Comparison of ENCODE assay signal across 11 cellular contexts in the genomic region with DNA sequence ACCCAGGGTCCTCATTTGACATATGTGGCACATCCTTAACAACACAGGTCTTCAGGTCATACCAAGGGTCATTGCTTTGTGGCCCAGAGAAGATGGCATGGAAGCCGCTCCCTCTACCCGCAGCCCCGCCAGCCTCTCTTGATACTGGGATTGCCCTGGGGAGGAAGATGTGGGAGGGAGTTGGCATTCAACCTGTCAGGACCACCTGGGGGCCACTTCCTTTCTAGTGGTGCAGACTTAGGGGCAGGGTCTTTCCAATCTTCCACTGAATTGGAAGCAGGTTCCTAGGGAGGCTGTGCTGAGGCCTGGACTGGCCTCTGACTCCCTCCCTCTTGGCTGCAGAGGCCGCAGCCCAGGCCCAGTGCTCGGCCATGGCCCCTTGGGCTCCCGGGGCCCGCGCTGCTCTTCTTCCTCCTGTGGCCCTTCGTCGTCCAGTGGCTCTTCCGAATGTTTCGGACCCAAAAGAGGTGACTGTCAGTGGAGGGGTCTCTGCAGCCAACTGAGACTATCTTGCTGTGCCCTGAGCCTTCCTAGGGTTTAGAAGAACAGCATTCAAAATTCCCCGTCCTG. TPM values are rescaled to one million over a fixed set of nuclear protein-coding genes. Genes with fewer than 3 reads are reported as not detected.
DNase-seq lines count a peak whose midpoint lies in the region; FAIRE-seq and TF ChIP-seq lines count a peak whose summit lies in the region.
"Had no signal": no experiment of that assay in that cellular context is flagged by ENCODE, and none has a peak within 500 bp of the region (broad histone marks: within the 10 kb centered on the region; RNA-seq: fewer than 3 reads in every experiment).

No MANE protein-coding gene starts in this region.

- peak overlapping the region in 1 of 2 donors; percentile 74 for H3K9ac ChIP-seq in colonic mucosa (ENCODE audit: low read depth in 2 of 2, low read length in 2 of 2)
- peak overlapping the region in 1 of 2 donors; percentile 77 for H3K9ac ChIP-seq in mucosa of rectum (ENCODE audit: low read depth in 1 of 2, low read length in 2 of 2)
- H3K9ac ChIP-seq: parathyroid adenoma had no signal

- no peaks in the 10 kb centered on the region for H3K36me3 ChIP-seq in colonic mucosa
- peaks cover 0 to under 1% of the 10 kb centered on the region in 2 donors for H3K36me3 ChIP-seq in mucosa of rectum (ENCODE audit: control insufficient read depth in 2 of 2, insufficient read depth in 2 of 2, low read length in 2 of 2)
- peaks cover 0 to 19% (median 4%) of the 10 kb centered on the region in 3 donors for H3K36me3 ChIP-seq in tibial artery

- H3K27ac ChIP-seq in colonic mucosa (peak overlapping the region; percentile 79), mucosa of rectum (ENCODE audit: low read depth in 2 of 2, low read length in 2 of 2) (peak overlapping the region; percentile 82 to 87), tibial artery (peak overlapping the region; percentile 95 to 99)
- H3K27ac ChIP-seq: HL-60 had no signal

- H3K4me3 ChIP-seq in colonic mucosa (no peak overlapping the region), mucosa of rectum (ENCODE audit: low read length in 2 of 2) (no peak overlapping the region), tibial artery (peak overlapping the region; percentile 53 to 57)

- H3K9me3 Mint-ChIP-seq in activated T-cell treated with anti-CD3 and anti-CD28 coated beads, Interleukin-2, amount 50 U/mL, for 24 hours, result no peaks in the 10 kb centered on the region
- H3K9me3 Mint-ChIP-seq in osteocyte (ENCODE audit: unreplicated experiment), result no peaks in the 10 kb centered on the region

- no peak for TF ChIP-seq POLR2A in GM12892 (IDR thresholded peaks at IDR 0.05; ENCODE audit: low read depth, low read length)

- TF ChIP-seq CTCF in colonic mucosa (IDR thresholded peaks at IDR 0.05) (no peak), tibial artery (IDR thresholded peaks at IDR 0.05) (no peak), osteocyte (IDR thresholded peaks at IDR 0.05) (no peak)

- no peak for FAIRE-seq in GM12892 (lab: Jason Lieb, UNC)

- H3K9me3 ChIP-seq in colonic mucosa (no peaks in the 10 kb centered on the region), mucosa of rectum (ENCODE audit: control insufficient read depth in 2 of 2, low read length in 2 of 2) (no peaks in the 10 kb centered on the region), tibial artery (no peaks in the 10 kb centered on the region)

- DNase-seq in activated T-cell treated with anti-CD3 and anti-CD28 coated beads, Interleukin-2, amount 50 U/mL, for 24 hours, result no peak
- DNase-seq in activated T-cell treated with anti-CD3 and anti-CD28 coated beads, Interleukin-2, amount 50 U/mL, for 1 hour, result no peak
- DNase-seq in colonic mucosa (no peak), tibial artery (no peak), DMS53 treated with DMSO at 0.1 percent for 48 hours (lab: John Stamatoyannopoulos, UW; ENCODE audit: unreplicated experiment) (no peak), GM12892 (ENCODE audit: insufficient read length) (no peak), osteocyte (ENCODE audit: extremely low spot score, unreplicated experiment) (no peak)
- DNase-seq: ACHN had no signal

- peaks cover 40% of the 10 kb centered on the region for H3K4me1 Mint-ChIP-seq in activated T-cell treated with anti-CD3 and anti-CD28 coated beads, Interleukin-2, amount 50 U/mL, for 24 hours (ENCODE audit: low read depth)
- peaks cover 16% of the 10 kb centered on the region for H3K4me1 Mint-ChIP-seq in osteocyte (ENCODE audit: unreplicated experiment)

- no peaks in the 10 kb centered on the region for H3K27me3 Mint-ChIP-seq in activated T-cell treated with anti-CD3 and anti-CD28 coated beads, Interleukin-2, amount 50 U/mL, for 24 hours
- H3K27me3 Mint-ChIP-seq in osteocyte (ENCODE audit: unreplicated experiment), result no peaks in the 10 kb centered on the region

- no peaks in the 10 kb centered on the region for H3K27me3 ChIP-seq in colonic mucosa
- no peaks in the 10 kb centered on the region for H3K27me3 ChIP-seq in mucosa of rectum (ENCODE audit: control insufficient read depth in 2 of 2, insufficient read depth in 2 of 2, low read length in 2 of 2)
- no peaks in the 10 kb centered on the region for H3K27me3 ChIP-seq in tibial artery

- intact Hi-C loops in colonic mucosa (cut with DNase I) (no loop called here), tibial artery (cut with DNase I; ENCODE audit: low total_unique reads) (no loop called here)

- H3K27ac Mint-ChIP-seq in activated T-cell treated with anti-CD3 and anti-CD28 coated beads, Interleukin-2, amount 50 U/mL, for 24 hours, result peak overlapping the region; percentile 81
- H3K27ac Mint-ChIP-seq in osteocyte (ENCODE audit: unreplicated experiment), result no peak overlapping the region

- peaks cover 14% of the 10 kb centered on the region for H3K36me3 Mint-ChIP-seq in activated T-cell treated with anti-CD3 and anti-CD28 coated beads, Interleukin-2, amount 50 U/mL, for 24 hours (ENCODE audit: low read depth)
- no peaks in the 10 kb centered on the region for H3K36me3 Mint-ChIP-seq in osteocyte (ENCODE audit: unreplicated experiment)

- peak overlapping the region; percentile 51 for H3K4me3 Mint-ChIP-seq in activated T-cell treated with anti-CD3 and anti-CD28 coated beads, Interleukin-2, amount 50 U/mL, for 24 hours
- H3K4me3 Mint-ChIP-seq in osteocyte (ENCODE audit: unreplicated experiment), result no peak overlapping the region

- H3K4me1 ChIP-seq in colonic mucosa (peaks cover 8% of the 10 kb centered on the region), mucosa of rectum (ENCODE audit: control insufficient read depth in 2 of 2, insufficient read depth in 2 of 2, low read length in 2 of 2) (peaks cover 21 to 27% of the 10 kb centered on the region in 2 donors), tibial artery (peaks cover 0 to 41% (median 33%) of the 10 kb centered on the region in 4 donors)
- H3K4me1 ChIP-seq: parathyroid adenoma had no signal

RNA-seq across cellular contexts. Expression of a gene that starts 5.1 kb away (rescaled TPM):
- total RNA-seq in colonic mucosa, result 10 to 100 TPM; 37.0 to 38.4 TPM
- 11.4 TPM for polyA plus RNA-seq in GM12892 (2012; ENCODE audit: missing spikeins)
- 42.0 and 44.5 TPM in 2 replicates for total RNA-seq in osteocyte

RNA-seq across cellular contexts. Expression of a gene that starts 7.7 kb away (rescaled TPM):
- total RNA-seq in colonic mucosa (10 to 100 TPM; 13.0 to 16.6 TPM), osteocyte (8.1 and 10.6 TPM in 2 replicates)
- polyA plus RNA-seq in GM12892 (2012; ENCODE audit: missing spikeins), result 6.1 TPM

RNA-seq across cellular contexts. Expression of a gene that starts 10.9 kb away (rescaled TPM):
- total RNA-seq in colonic mucosa (100 to 1,000 TPM; 300 to 312 TPM), osteocyte (92.3 and 111 TPM in 2 replicates)
- 0.17 TPM for polyA plus RNA-seq in GM12892 (2012; ENCODE audit: missing spikeins)

RNA-seq across cellular contexts. Expression of a gene that starts 18.5 kb away (rescaled TPM):
- 1 to 10 TPM; 7.2 to 8.1 TPM for total RNA-seq in colonic mucosa
- 4.4 TPM for polyA plus RNA-seq in GM12892 (2012; ENCODE audit: missing spikeins)
- 6.4 and 9.8 TPM in 2 replicates for total RNA-seq in osteocyte

Comparison
In these comparisons a context has a peak if more than half of its experiments do, and no peak if none do; other contexts are left out.
1. H3K4me3 ChIP-seq: peak in tibial artery (2 of 2); none in colonic mucosa (single experiment) and mucosa of rectum (0 of 2).
2. Peak in every context shown above with its lines, with median percentiles within 50 percentile points of each other: H3K27ac ChIP-seq.